ENCODE assay signal across 11 cellular contexts in genomic region chr9:37840560-37841194, GRCh38. TPM values are rescaled to one million over a fixed set of nuclear protein-coding genes. Genes with fewer than 3 reads are reported as not detected.
DNase-seq lines count a peak whose midpoint lies in the region; ATAC-seq, FAIRE-seq and TF ChIP-seq lines count a peak whose summit lies in the region.
"Had no signal": no experiment of that assay in that cellular context is flagged by ENCODE, and none has a peak within 500 bp of the region (broad histone marks: within the 10 kb centered on the region; RNA-seq: fewer than 3 reads in every experiment).

No MANE protein-coding gene starts in this region.

- no peak for TF ChIP-seq POLR2A in NB4 (IDR thresholded peaks at IDR 0.05; ENCODE audit: extremely low read depth, insufficient read length)

- DNase-seq in NB4 (ENCODE audit: low read depth): peak; percentile 43
- DNase-seq in dermis blood vessel endothelial cell: peak; percentile 72
- DNase-seq in renal cortical epithelial cell (ENCODE audit: low read depth): peak; percentile 70
- no peak for DNase-seq in putamen (ENCODE audit: low spot score)
- DNase-seq: activated naive CD8-positive, alpha-beta T cell treated with anti-CD3 and anti-CD28 coated beads, Interleukin-2, amount 10 ng/mL, durations not matched to agents 7 days and 5 days; H9; naive B cell; NCI-H69 had no signal

- no peak overlapping the region for H3K4me3 ChIP-seq in NB4 (ENCODE audit: low read depth, low read length)

- no peak for ATAC-seq in GM21367 (IDR thresholded peaks at IDR 0.05; ENCODE audit: unreplicated experiment)
- ATAC-seq in GM21717 (IDR thresholded peaks at IDR 0.05; ENCODE audit: unreplicated experiment): no peak

- no peak for TF ChIP-seq CTCF in NB4 (IDR thresholded peaks at IDR 0.05; ENCODE audit: low read depth, low read length)

- FAIRE-seq in G401.6 (lab: Jason Lieb, UNC): peak; percentile 72

RNA-seq across cellular contexts. Expression of gene DCAF10, which starts 40.1 kb away (rescaled TPM):
- total RNA-seq in dermis blood vessel endothelial cell (22.8 and 51.7 TPM in 2 replicates), renal cortical epithelial cell (13.2 and 70.0 TPM in 2 replicates)

RNA-seq across cellular contexts. Expression of gene EXOSC3, which starts 55.8 kb away (rescaled TPM):
- total RNA-seq in dermis blood vessel endothelial cell: 28.7 and 29.4 TPM in 2 replicates
- total RNA-seq in renal cortical epithelial cell: 30.9 and 46.6 TPM in 2 replicates
